1 cellular context compared by ENCODE assay signal in genomic region chr17:63841350-63842172, GRCh38.
TF ChIP-seq lines count a peak whose summit lies in the region.

No MANE protein-coding gene starts in this region.

TF ChIP-seq in GM12878, 131 proteins besides CTCF, POLR2A, EP300 and RAD21:
- TF ChIP-seq BACH1 (IDR thresholded peaks at IDR 0.05; ENCODE audit: borderline replicate concordance) = no peak
- no peak for TF ChIP-seq PAX5 (IDR thresholded peaks at IDR 0.05; ENCODE audit: borderline replicate concordance, low read depth, low read length)
- 0 out of 2 replicates have a peak, but pooled peaks have one; percentile 50 for TF ChIP-seq HDGF (IDR thresholded peaks at IDR 0.05)
- TF ChIP-seq BHLHE40 (IDR thresholded peaks at IDR 0.05; ENCODE audit: borderline replicate concordance in 1 of 2, low read depth in 2 of 2, low read length in 1 of 2) = peak in 1 of 2 experiments; percentile 60; a peak in 1 of 4 replicates
